Comparison of ENCODE assay signal across 19 cellular contexts in the genomic region with DNA sequence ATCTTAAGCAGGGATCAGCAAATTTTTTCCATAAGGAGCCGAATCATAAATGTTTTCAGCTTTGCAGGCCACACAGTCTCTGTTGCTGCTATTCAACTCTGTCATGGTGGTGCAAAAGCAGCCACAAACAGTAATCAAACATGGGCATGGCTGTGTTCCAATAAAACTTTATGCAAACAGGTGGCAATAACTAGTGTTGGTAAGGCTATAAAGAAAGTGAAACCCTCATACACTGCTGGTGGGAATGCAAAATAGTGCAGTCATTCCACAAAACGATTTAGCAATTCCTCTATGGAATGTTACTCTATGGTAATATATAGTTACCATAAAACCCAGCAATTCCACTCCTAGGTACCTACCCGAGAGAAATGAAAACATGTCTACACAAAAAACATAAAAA.
"Had no signal": no experiment of that assay in that cellular context is flagged by ENCODE, and none has a peak within 500 bp of the region (broad histone marks: within the 10 kb centered on the region; RNA-seq: fewer than 3 reads in every experiment).

No MANE protein-coding gene starts in this region.

- H3K4me3 ChIP-seq: MG63 had no signal

- H3K9me3 ChIP-seq: MG63 had no signal

- DNase-seq: KBM-7, MG63, NCI-H1092 treated with DMSO at 0.1 percent for 48 hours, NCI-H1436, NCI-H187, NCI-H2029, NCI-H2081 treated with DMSO at 0.1 percent for 48 hours, NCI-H2171, NCI-H226, NCI-H446, NCI-H510A, NCI-H524 treated with DMSO at 0.1 percent for 48 hours, NCI-H69, NCI-H774, SHP77 had no signal

- H3K4me3 Mint-ChIP-seq: IgD-negative memory B cell had no signal

- H3K27me3 Mint-ChIP-seq: IgD-negative memory B cell had no signal

- H3K27ac ChIP-seq: RWPE1 had no signal

- FAIRE-seq: RCC 7860 had no signal

- ATAC-seq: SK-N-SH treated with all-trans-retinoic acid at 6 μM for 48 hours had no signal

- H3K9me3 Mint-ChIP-seq: IgD-negative memory B cell had no signal

- H3K27me3 ChIP-seq: MG63 had no signal
